10 cellular contexts compared by ENCODE assay signal in genomic region chr7:50404392-50404791, GRCh38. TPM values are rescaled to one million over a fixed set of nuclear protein-coding genes. Genes with fewer than 3 reads are reported as not detected.
DNase-seq lines count a peak whose midpoint lies in the region; ATAC-seq and TF ChIP-seq lines count a peak whose summit lies in the region.
"Had no signal": no experiment of that assay in that cellular context is flagged by ENCODE, and none has a peak within 500 bp of the region (broad histone marks: within the 10 kb centered on the region; RNA-seq: fewer than 3 reads in every experiment).

No MANE protein-coding gene starts in this region.

- DNase-seq in NCI-H82 (lab: John Stamatoyannopoulos, UW) = peak; percentile 31
- no peak for DNase-seq in NCI-H82 treated with DMSO at 0.1 percent for 48 hours (lab: John Stamatoyannopoulos, UW; ENCODE audit: unreplicated experiment)
- peak; percentile 26 for DNase-seq in HT1080 (ENCODE audit: low read depth)
- no peak for DNase-seq in nephron progenitor cell
- DNase-seq in NCI-H2171 treated with DMSO at 0.1 percent for 48 hours (lab: John Stamatoyannopoulos, UW) = no peak
- no peak for DNase-seq in glutamatergic neuron
- DNase-seq: NCI-H1436, psoas muscle had no signal

- TF ChIP-seq CTCF in nephron progenitor cell (IDR thresholded peaks at IDR 0.05) = peak; percentile 19
- no peak for TF ChIP-seq CTCF in glutamatergic neuron (IDR thresholded peaks at IDR 0.05; ENCODE audit: partially characterized antibody, unreplicated experiment)

- H3K4me1 Mint-ChIP-seq in activated T-helper 17 cell treated with anti-CD3 and anti-CD28 coated beads, Interleukin-2, amount 50 U/mL, for 72 hours = peaks cover 65% of the 10 kb centered on the region
- H3K4me1 Mint-ChIP-seq in nephron progenitor cell (no peaks in the 10 kb centered on the region), glutamatergic neuron (ENCODE audit: low read depth, unreplicated experiment) (no peaks in the 10 kb centered on the region)

- H3K27ac Mint-ChIP-seq in activated T-helper 17 cell treated with anti-CD3 and anti-CD28 coated beads, Interleukin-2, amount 50 U/mL, for 72 hours = peak overlapping the region; percentile 78
- H3K27ac Mint-ChIP-seq in nephron progenitor cell (no peak overlapping the region), glutamatergic neuron (ENCODE audit: unreplicated experiment) (no peak overlapping the region)

- H3K9me3 Mint-ChIP-seq in activated T-helper 17 cell treated with anti-CD3 and anti-CD28 coated beads, Interleukin-2, amount 50 U/mL, for 72 hours = no peaks in the 10 kb centered on the region
- H3K9me3 Mint-ChIP-seq in nephron progenitor cell (peaks cover 3% of the 10 kb centered on the region), glutamatergic neuron (ENCODE audit: unreplicated experiment) (no peaks in the 10 kb centered on the region)

- H3K36me3 Mint-ChIP-seq in activated T-helper 17 cell treated with anti-CD3 and anti-CD28 coated beads, Interleukin-2, amount 50 U/mL, for 72 hours (ENCODE audit: low read depth) = peaks cover 76% of the 10 kb centered on the region
- H3K36me3 Mint-ChIP-seq in nephron progenitor cell (ENCODE audit: low read depth) (no peaks in the 10 kb centered on the region), glutamatergic neuron (ENCODE audit: unreplicated experiment) (no peaks in the 10 kb centered on the region)

- ATAC-seq in activated T-helper 17 cell treated with anti-CD3 and anti-CD28 coated beads, Interleukin-2, amount 50 U/mL, for 72 hours (replicated peaks) = no peak
- no peak for ATAC-seq in HG03354 (IDR thresholded peaks at IDR 0.05; ENCODE audit: poor library complexity, severe bottlenecking, unreplicated experiment)
- ATAC-seq: psoas muscle had no signal

- H3K27me3 Mint-ChIP-seq in activated T-helper 17 cell treated with anti-CD3 and anti-CD28 coated beads, Interleukin-2, amount 50 U/mL, for 72 hours = no peaks in the 10 kb centered on the region
- peaks cover 20% of the 10 kb centered on the region for H3K27me3 Mint-ChIP-seq in nephron progenitor cell (ENCODE audit: low read depth, poor library complexity)
- H3K27me3 Mint-ChIP-seq in glutamatergic neuron (ENCODE audit: unreplicated experiment) = no peaks in the 10 kb centered on the region

- H3K4me3 Mint-ChIP-seq in activated T-helper 17 cell treated with anti-CD3 and anti-CD28 coated beads, Interleukin-2, amount 50 U/mL, for 72 hours = no peak overlapping the region
- H3K4me3 Mint-ChIP-seq in nephron progenitor cell (no peak overlapping the region), glutamatergic neuron (ENCODE audit: unreplicated experiment) (no peak overlapping the region)

RNA-seq across cellular contexts. Expression of gene FIGNL1, which starts 45.8 kb away (rescaled TPM):
- total RNA-seq in HT1080 (2014; rRNA removed; shearing (Covaris generic)) = 30.2 and 37.9 TPM in 2 replicates
- 18.1 and 21.2 TPM in 2 replicates for polyA plus RNA-seq in HT1080 (2015; cell fraction: cytosol; rRNA removed)
- polyA plus RNA-seq in HT1080 (2015; cell fraction: nucleus; rRNA removed) = 37.0 and 39.9 TPM in 2 replicates
- total RNA-seq in activated T-helper 17 cell treated with anti-CD3 and anti-CD28 coated beads, Interleukin-2, amount 50 U/mL, for 72 hours = 10 to 100 TPM; 51.9 to 62.5 TPM
- 11.1 TPM for total RNA-seq in glutamatergic neuron (ENCODE audit: unreplicated experiment)

Comparison
In these comparisons a context has a peak if more than half of its experiments do, and no peak if none do; other contexts are left out.
1. DNase-seq: peak in NCI-H82 (single experiment) and HT1080 (single experiment); none in NCI-H82 treated with DMSO at 0.1 percent for 48 hours (single experiment), nephron progenitor cell (single experiment), NCI-H2171 treated with DMSO at 0.1 percent for 48 hours (single experiment) and glutamatergic neuron (single experiment).